1 cellular context compared by ENCODE assay signal in genomic region chr12:57240069-57240921, GRCh38.
TF ChIP-seq lines count a peak whose summit lies in the region.

No MANE protein-coding gene starts in this region.

TF ChIP-seq in HepG2, 621 proteins besides CTCF, POLR2A, EP300 and RAD21 (continued from another document and continues in another):
- peak; percentile 50; the same call in 1 of the 2 replicates for TF ChIP-seq GABPB1 (CRISPR knock-in tag; IDR thresholded peaks at IDR 0.05)
- TF ChIP-seq CBX5 (CRISPR knock-in tag; IDR thresholded peaks at IDR 0.05; ENCODE audit: borderline replicate concordance): no peak
- peak in 1 of 2 experiments; percentile 26; a peak in 2 of 4 replicates for TF ChIP-seq KLF16 (CRISPR knock-in tag; IDR thresholded peaks at IDR 0.05)
- TF ChIP-seq SOX6 (IDR thresholded peaks at IDR 0.05): no peak
- TF ChIP-seq SOX6 (CRISPR knock-in tag; IDR thresholded peaks at IDR 0.05): peak; percentile 27; the same call in 1 of the 2 replicates
- no peak for TF ChIP-seq KDM3A (CRISPR knock-in tag; IDR thresholded peaks at IDR 0.05; ENCODE audit: low read depth)
- no peak for TF ChIP-seq FOSL1 (CRISPR knock-in tag; IDR thresholded peaks at IDR 0.05; ENCODE audit: borderline replicate concordance)
- TF ChIP-seq ZNF513 (CRISPR knock-in tag; conservative IDR thresholded peaks at IDR 0.05): no peak
- TF ChIP-seq POLR2G (IDR thresholded peaks at IDR 0.05; ENCODE audit: low read depth, low read length): peak; percentile 48
- TF ChIP-seq SIN3A (IDR thresholded peaks at IDR 0.05; ENCODE audit: borderline replicate concordance, low read depth, low read length): no peak
- no peak for TF ChIP-seq ZNF414 (CRISPR knock-in tag; IDR thresholded peaks at IDR 0.05)
- no peak for TF ChIP-seq ZBTB20 (CRISPR knock-in tag; IDR thresholded peaks at IDR 0.05; ENCODE audit: borderline replicate concordance, low read depth)
- TF ChIP-seq DZIP1 (CRISPR knock-in tag; IDR thresholded peaks at IDR 0.05): no peak
- TF ChIP-seq ZNF790 (CRISPR knock-in tag; IDR thresholded peaks at IDR 0.05; ENCODE audit: borderline replicate concordance): no peak
- no peak for TF ChIP-seq CREB1 (IDR thresholded peaks at IDR 0.05)
- TF ChIP-seq CREB1 (CRISPR knock-in tag; IDR thresholded peaks at IDR 0.05): no peak
- TF ChIP-seq ZNF24 (IDR thresholded peaks at IDR 0.05): no peak
- no peak for TF ChIP-seq ZC3H4 (CRISPR knock-in tag; IDR thresholded peaks at IDR 0.05; ENCODE audit: borderline replicate concordance)
- TF ChIP-seq MXD4 (CRISPR knock-in tag; IDR thresholded peaks at IDR 0.05): no peak
- TF ChIP-seq CBFB (CRISPR knock-in tag; IDR thresholded peaks at IDR 0.05): no peak
- no peak for TF ChIP-seq NFIC (IDR thresholded peaks at IDR 0.05; ENCODE audit: low read length)
- no peak for TF ChIP-seq ZMYM4 (CRISPR knock-in tag; IDR thresholded peaks at IDR 0.05)
- no peak for TF ChIP-seq SMARCC2 (IDR thresholded peaks at IDR 0.05)
- no peak for TF ChIP-seq SAFB2 (CRISPR knock-in tag; IDR thresholded peaks at IDR 0.05; ENCODE audit: borderline replicate concordance, low read depth)
- TF ChIP-seq SMC3 (IDR thresholded peaks at IDR 0.05; ENCODE audit: low read length): no peak
- no peak; the same call in 1 of the 2 replicates for TF ChIP-seq NR2C2 (CRISPR knock-in tag; IDR thresholded peaks at IDR 0.05; ENCODE audit: borderline replicate concordance)
- TF ChIP-seq PATZ1 (CRISPR knock-in tag; IDR thresholded peaks at IDR 0.05): no peak
- no peak for TF ChIP-seq ZMYM2 (CRISPR knock-in tag; IDR thresholded peaks at IDR 0.05)
- TF ChIP-seq ZNF282 (IDR thresholded peaks at IDR 0.05; ENCODE audit: partially characterized antibody): no peak
- TF ChIP-seq EZH2 (conservative IDR thresholded peaks at IDR 0.05; ENCODE audit: low read depth, low read length): no peak; the same call in 1 of the 2 replicates
- no peak for TF ChIP-seq PTBP1 (IDR thresholded peaks at IDR 0.05; ENCODE audit: low read depth, low read length, poor library complexity, severe bottlenecking)
- no peak for TF ChIP-seq ATF3 (CRISPR knock-in tag; IDR thresholded peaks at IDR 0.05)
- no peak for TF ChIP-seq CHCHD3 (CRISPR knock-in tag; IDR thresholded peaks at IDR 0.05)
- TF ChIP-seq ZNF83 (CRISPR knock-in tag; IDR thresholded peaks at IDR 0.05; ENCODE audit: borderline replicate concordance): no peak
- no peak for TF ChIP-seq SIN3B (IDR thresholded peaks at IDR 0.05; ENCODE audit: low read length)
- no peak for TF ChIP-seq MYNN (CRISPR knock-in tag; IDR thresholded peaks at IDR 0.05; ENCODE audit: low read depth)
- peak; percentile 37; the same call in 1 of the 2 replicates for TF ChIP-seq ZNF777 (CRISPR knock-in tag; IDR thresholded peaks at IDR 0.05)
- no peak for TF ChIP-seq ZNF317 (CRISPR knock-in tag; IDR thresholded peaks at IDR 0.05)
- no peak for TF ChIP-seq ZFP41 (CRISPR knock-in tag; IDR thresholded peaks at IDR 0.05; ENCODE audit: borderline replicate concordance)
- TF ChIP-seq DDIT3 (CRISPR knock-in tag; IDR thresholded peaks at IDR 0.05): no peak
- no peak for TF ChIP-seq ZNF441 (CRISPR knock-in tag; IDR thresholded peaks at IDR 0.05; ENCODE audit: borderline replicate concordance)
- TF ChIP-seq MYPOP (CRISPR knock-in tag; IDR thresholded peaks at IDR 0.05): peak; percentile 57; the same call in 1 of the 2 replicates
- TF ChIP-seq NFAT5 (CRISPR knock-in tag; IDR thresholded peaks at IDR 0.05): no peak
- no peak for TF ChIP-seq KDM1A (CRISPR knock-in tag; IDR thresholded peaks at IDR 0.05)
- TF ChIP-seq HHEX (CRISPR knock-in tag; IDR thresholded peaks at IDR 0.05): no peak
- no peak; the same call in 1 of the 2 replicates for TF ChIP-seq ZBED4 (CRISPR knock-in tag; IDR thresholded peaks at IDR 0.05; ENCODE audit: borderline replicate concordance)
- TF ChIP-seq HOXA9 (CRISPR knock-in tag; IDR thresholded peaks at IDR 0.05; ENCODE audit: borderline replicate concordance): no peak
- TF ChIP-seq CEBPB (IDR thresholded peaks at IDR 0.05; ENCODE audit: borderline replicate concordance, low read depth, low read length): peak; percentile 9; the same call in 1 of the 2 replicates
- no peak for TF ChIP-seq SNAPC5 (CRISPR knock-in tag; IDR thresholded peaks at IDR 0.05; ENCODE audit: borderline replicate concordance)
- TF ChIP-seq ZEB1 (IDR thresholded peaks at IDR 0.05; ENCODE audit: insufficient replicate concordance, low read depth): no peak
- no peak for TF ChIP-seq RXRB (CRISPR knock-in tag; IDR thresholded peaks at IDR 0.05; ENCODE audit: borderline replicate concordance)
- TF ChIP-seq ZNF367 (CRISPR knock-in tag; IDR thresholded peaks at IDR 0.05; ENCODE audit: borderline replicate concordance): no peak
